ENCODE assay signal across 9 cellular contexts in genomic region chr2:226995625-226996041, GRCh38.
DNase-seq lines count a peak whose midpoint lies in the region; ATAC-seq, FAIRE-seq and TF ChIP-seq lines count a peak whose summit lies in the region.
"Had no signal": no experiment of that assay in that cellular context is flagged by ENCODE, and none has a peak within 500 bp of the region (broad histone marks: within the 10 kb centered on the region; RNA-seq: fewer than 3 reads in every experiment).

No MANE protein-coding gene starts in this region.

- FAIRE-seq in RCC 7860 (lab: Jason Lieb, UNC) = peak; percentile 93

- no peak for DNase-seq in activated CD4-positive, CD25-positive, alpha-beta regulatory T cell treated with anti-CD3 and anti-CD28 coated beads, Interleukin-2, amount 50 U/mL, for 72 hours
- DNase-seq in RCC 7860 (ENCODE audit: low spot score) = peak; percentile 97
- DNase-seq in fibroblast of pulmonary artery (ENCODE audit: low read depth) = peak; percentile 70
- peak; percentile 7 for DNase-seq in stimulated activated CD8-positive, alpha-beta memory T cell treated with anti-CD3 and anti-CD28 coated beads, Interleukin-7, amount 100 ng/mL, for 24 hours (ENCODE audit: low read depth)
- DNase-seq in GM19238 (ENCODE audit: insufficient read length, low spot score) = no peak
- no peak for DNase-seq in GDM1 (lab: John Stamatoyannopoulos, UW)
- DNase-seq: naive B cell had no signal

- no peak for TF ChIP-seq CTCF in fibroblast of pulmonary artery (IDR thresholded peaks at IDR 0.05; ENCODE audit: low read length, missing control alignments)

- H3K4me3 ChIP-seq in fibroblast of pulmonary artery (replicated peaks; ENCODE audit: low read depth, low read length) = no peak overlapping the region

- peak; percentile 77 to 89 for ATAC-seq in activated CD4-positive, CD25-positive, alpha-beta regulatory T cell treated with anti-CD3 and anti-CD28 coated beads, Interleukin-2, amount 50 U/mL, for 24 hours
- ATAC-seq in GM21737 (IDR thresholded peaks at IDR 0.05; ENCODE audit: unreplicated experiment) = no peak

Comparison
In these comparisons a context has a peak if more than half of its experiments do, and no peak if none do; other contexts are left out.
1. DNase-seq: peak in RCC 7860 (single experiment), fibroblast of pulmonary artery (single experiment) and stimulated activated CD8-positive, alpha-beta memory T cell treated with anti-CD3 and anti-CD28 coated beads, Interleukin-7, amount 100 ng/mL, for 24 hours (single experiment); none in activated CD4-positive, CD25-positive, alpha-beta regulatory T cell treated with anti-CD3 and anti-CD28 coated beads, Interleukin-2, amount 50 U/mL, for 72 hours (single experiment), GM19238 (single experiment) and GDM1 (single experiment).